In genomic region chr1:179129702-179130473, GRCh38 we compare ENCODE assay signal across 1 cellular context.
A peak's percentile ranks its signal among the peaks of the same experiment; 100 is the strongest.
TF ChIP-seq lines count a peak whose summit lies in the region.

No MANE protein-coding gene starts in this region.

TF ChIP-seq in K562, 482 proteins besides CTCF, POLR2A, EP300 and RAD21 (continued from another document):
- TF ChIP-seq PBX2 (CRISPR knock-in tag; IDR thresholded peaks at IDR 0.05; ENCODE audit: low read depth) (no peak), PBX2 (tag; conservative IDR thresholded peaks at IDR 0.05; ENCODE audit: low read depth) (peak; percentile 67), EWSR1 (IDR thresholded peaks at IDR 0.05; ENCODE audit: borderline replicate concordance, low read depth, partially characterized antibody) (no peak), TBP (optimal IDR thresholded peaks at IDR 0.05; ENCODE audit: low read depth, low read length) (no peak), PKNOX1 (IDR thresholded peaks at IDR 0.05) (0 out of 2 replicates have a peak, but pooled peaks have one; percentile 21), MAX (CRISPR knock-in tag; IDR thresholded peaks at IDR 0.05) (peak; percentile 74; the same call in 1 of the 2 replicates), L3MBTL2 (IDR thresholded peaks at IDR 0.05) (peak; percentile 87), ZNF695 (CRISPR knock-in tag; IDR thresholded peaks at IDR 0.05) (no peak), PTRF (tag; IDR thresholded peaks at IDR 0.05) (no peak), HDAC1 (IDR thresholded peaks at IDR 0.05) (0 out of 4 replicates have a peak, but pooled peaks of 1 of the 2 experiments have one; percentile 37), CBFB (CRISPR knock-in tag; IDR thresholded peaks at IDR 0.05) (no peak), MLX (CRISPR knock-in tag; conservative IDR thresholded peaks at IDR 0.05) (no peak), ZNF184 (CRISPR knock-in tag; IDR thresholded peaks at IDR 0.05) (no peak), NCOA4 (IDR thresholded peaks at IDR 0.05; ENCODE audit: partially characterized antibody) (no peak), ZKSCAN8 (CRISPR knock-in tag; IDR thresholded peaks at IDR 0.05) (no peak), ZNF609 (CRISPR knock-in tag; IDR thresholded peaks at IDR 0.05; ENCODE audit: borderline replicate concordance) (no peak), CREM (IDR thresholded peaks at IDR 0.05; ENCODE audit: low read depth) (no peak), MGA (IDR thresholded peaks at IDR 0.05) (peak; percentile 74), PYGO2 (tag; IDR thresholded peaks at IDR 0.05) (no peak), ZMIZ1 (IDR thresholded peaks at IDR 0.05; ENCODE audit: low read depth in 2 of 2, low read length in 2 of 2) (no peak), ZNF639 (CRISPR knock-in tag; conservative IDR thresholded peaks at IDR 0.05 in 1 of 2, IDR thresholded peaks at IDR 0.05 in 1 of 2) (peak in 1 of 2 experiments; percentile 65; a peak in 2 of 4 replicates), ATF3 (IDR thresholded peaks at IDR 0.05) (no peak), ATF3 (CRISPR knock-in tag; conservative IDR thresholded peaks at IDR 0.05) (no peak), TCF3 (CRISPR knock-in tag; IDR thresholded peaks at IDR 0.05) (0 out of 2 replicates have a peak, but pooled peaks have one; percentile 17)
